1 cellular context compared by ENCODE assay signal in the genomic region with DNA sequence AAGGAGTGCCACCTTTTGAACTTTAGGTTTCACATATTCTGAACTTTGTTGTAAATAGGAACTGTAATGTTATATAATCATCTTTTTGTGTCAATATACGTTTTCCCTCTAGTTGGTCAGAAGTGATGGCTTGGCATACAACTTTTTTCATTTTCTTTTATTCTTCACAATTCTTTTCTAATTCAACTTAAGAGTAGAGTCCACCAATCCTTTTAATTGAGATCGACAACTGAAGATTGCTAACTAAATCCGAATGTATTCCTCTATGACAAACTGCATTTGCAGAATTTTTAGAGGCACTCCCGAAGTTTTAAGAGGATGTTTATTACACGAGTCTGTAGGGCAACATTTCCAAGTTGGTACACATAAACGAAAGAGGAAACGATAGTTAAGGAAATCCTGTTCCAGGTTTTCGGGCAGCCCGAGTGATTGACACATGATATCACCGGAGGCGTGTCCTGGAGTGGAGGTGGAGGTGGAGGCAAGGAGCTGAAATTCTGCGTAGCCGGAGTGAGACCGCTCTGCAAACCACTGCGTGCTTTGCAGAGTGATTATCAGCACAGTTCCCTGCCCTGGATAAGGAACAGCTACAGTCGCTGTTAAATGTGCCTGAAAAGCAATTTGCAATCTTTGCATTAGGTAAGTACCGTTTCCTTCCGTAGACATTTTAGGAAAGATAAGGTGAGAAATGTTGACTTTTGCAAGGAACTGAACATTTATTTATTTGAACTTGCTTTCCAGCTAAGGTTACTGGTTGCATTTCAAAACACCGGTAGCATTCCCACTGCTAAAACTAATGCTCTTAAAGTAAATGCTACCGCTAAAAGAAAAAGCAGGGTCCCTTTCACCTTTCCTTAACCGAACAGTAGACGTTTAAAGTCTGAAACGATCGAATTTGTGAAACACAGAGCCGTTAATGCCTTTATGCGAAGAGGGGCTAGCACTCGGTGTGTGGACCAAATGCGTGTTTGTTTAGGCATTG.
TF ChIP-seq lines count a peak whose summit lies in the region.

A gene with protein sequence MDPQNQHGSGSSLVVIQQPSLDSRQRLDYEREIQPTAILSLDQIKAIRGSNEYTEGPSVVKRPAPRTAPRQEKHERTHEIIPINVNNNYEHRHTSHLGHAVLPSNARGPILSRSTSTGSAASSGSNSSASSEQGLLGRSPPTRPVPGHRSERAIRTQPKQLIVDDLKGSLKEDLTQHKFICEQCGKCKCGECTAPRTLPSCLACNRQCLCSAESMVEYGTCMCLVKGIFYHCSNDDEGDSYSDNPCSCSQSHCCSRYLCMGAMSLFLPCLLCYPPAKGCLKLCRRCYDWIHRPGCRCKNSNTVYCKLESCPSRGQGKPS (plus strand): TSS at position 502 of the 982 bp plus-strand sequence. CDS start 4,797 bp downstream, outside the sequence.

TF ChIP-seq in HepG2, 621 proteins besides CTCF, POLR2A, EP300 and RAD21 (continued from another document and continues in another):
- TF ChIP-seq, protein P1, sequence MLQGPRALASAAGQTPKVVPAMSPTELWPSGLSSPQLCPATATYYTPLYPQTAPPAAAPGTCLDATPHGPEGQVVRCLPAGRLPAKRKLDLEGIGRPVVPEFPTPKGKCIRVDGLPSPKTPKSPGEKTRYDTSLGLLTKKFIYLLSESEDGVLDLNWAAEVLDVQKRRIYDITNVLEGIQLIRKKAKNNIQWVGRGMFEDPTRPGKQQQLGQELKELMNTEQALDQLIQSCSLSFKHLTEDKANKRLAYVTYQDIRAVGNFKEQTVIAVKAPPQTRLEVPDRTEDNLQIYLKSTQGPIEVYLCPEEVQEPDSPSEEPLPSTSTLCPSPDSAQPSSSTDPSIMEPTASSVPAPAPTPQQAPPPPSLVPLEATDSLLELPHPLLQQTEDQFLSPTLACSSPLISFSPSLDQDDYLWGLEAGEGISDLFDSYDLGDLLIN (CRISPR knock-in tag; IDR thresholded peaks at IDR 0.05; ENCODE audit: borderline replicate concordance), result 0 out of 2 replicates have a peak, but pooled peaks have one; percentile 83
- TF ChIP-seq MTA1 (CRISPR knock-in tag; IDR thresholded peaks at IDR 0.05; ENCODE audit: borderline replicate concordance), result no peak
- TF ChIP-seq YEATS4 (CRISPR knock-in tag; IDR thresholded peaks at IDR 0.05; ENCODE audit: borderline replicate concordance), result no peak; the same call in 1 of the 2 replicates
- 0 out of 2 replicates have a peak, but pooled peaks have one; percentile 40 for TF ChIP-seq ATF7 (IDR thresholded peaks at IDR 0.05)
- TF ChIP-seq ATF7 (CRISPR knock-in tag; IDR thresholded peaks at IDR 0.05), result no peak; the same call in 1 of the 2 replicates
- peak; percentile 87 for TF ChIP-seq ZNF331 (CRISPR knock-in tag; IDR thresholded peaks at IDR 0.05)
- no peak for TF ChIP-seq ARNTL (CRISPR knock-in tag; IDR thresholded peaks at IDR 0.05)
- no peak for TF ChIP-seq ZNF569 (CRISPR knock-in tag; IDR thresholded peaks at IDR 0.05; ENCODE audit: borderline replicate concordance)
- no peak for TF ChIP-seq ZNF282 (IDR thresholded peaks at IDR 0.05; ENCODE audit: partially characterized antibody)
- TF ChIP-seq ZNF75D (CRISPR knock-in tag; IDR thresholded peaks at IDR 0.05; ENCODE audit: borderline replicate concordance), result no peak
- TF ChIP-seq TBL1XR1 (IDR thresholded peaks at IDR 0.05; ENCODE audit: borderline replicate concordance, low read length, partially characterized antibody), result no peak
- TF ChIP-seq ZFP82 (CRISPR knock-in tag; IDR thresholded peaks at IDR 0.05; ENCODE audit: borderline replicate concordance), result no peak
- TF ChIP-seq REXO4 (CRISPR knock-in tag; IDR thresholded peaks at IDR 0.05; ENCODE audit: borderline replicate concordance), result no peak
- TF ChIP-seq, protein P2, sequence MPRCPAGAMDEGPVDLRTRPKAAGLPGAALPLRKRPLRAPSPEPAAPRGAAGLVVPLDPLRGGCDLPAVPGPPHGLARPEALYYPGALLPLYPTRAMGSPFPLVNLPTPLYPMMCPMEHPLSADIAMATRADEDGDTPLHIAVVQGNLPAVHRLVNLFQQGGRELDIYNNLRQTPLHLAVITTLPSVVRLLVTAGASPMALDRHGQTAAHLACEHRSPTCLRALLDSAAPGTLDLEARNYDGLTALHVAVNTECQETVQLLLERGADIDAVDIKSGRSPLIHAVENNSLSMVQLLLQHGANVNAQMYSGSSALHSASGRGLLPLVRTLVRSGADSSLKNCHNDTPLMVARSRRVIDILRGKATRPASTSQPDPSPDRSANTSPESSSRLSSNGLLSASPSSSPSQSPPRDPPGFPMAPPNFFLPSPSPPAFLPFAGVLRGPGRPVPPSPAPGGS (CRISPR knock-in tag; IDR thresholded peaks at IDR 0.05), result no peak
- TF ChIP-seq, protein P3, sequence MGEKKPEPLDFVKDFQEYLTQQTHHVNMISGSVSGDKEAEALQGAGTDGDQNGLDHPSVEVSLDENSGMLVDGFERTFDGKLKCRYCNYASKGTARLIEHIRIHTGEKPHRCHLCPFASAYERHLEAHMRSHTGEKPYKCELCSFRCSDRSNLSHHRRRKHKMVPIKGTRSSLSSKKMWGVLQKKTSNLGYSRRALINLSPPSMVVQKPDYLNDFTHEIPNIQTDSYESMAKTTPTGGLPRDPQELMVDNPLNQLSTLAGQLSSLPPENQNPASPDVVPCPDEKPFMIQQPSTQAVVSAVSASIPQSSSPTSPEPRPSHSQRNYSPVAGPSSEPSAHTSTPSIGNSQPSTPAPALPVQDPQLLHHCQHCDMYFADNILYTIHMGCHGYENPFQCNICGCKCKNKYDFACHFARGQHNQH (CRISPR knock-in tag; IDR thresholded peaks at IDR 0.05), result peak; percentile 79
- TF ChIP-seq, protein P4, sequence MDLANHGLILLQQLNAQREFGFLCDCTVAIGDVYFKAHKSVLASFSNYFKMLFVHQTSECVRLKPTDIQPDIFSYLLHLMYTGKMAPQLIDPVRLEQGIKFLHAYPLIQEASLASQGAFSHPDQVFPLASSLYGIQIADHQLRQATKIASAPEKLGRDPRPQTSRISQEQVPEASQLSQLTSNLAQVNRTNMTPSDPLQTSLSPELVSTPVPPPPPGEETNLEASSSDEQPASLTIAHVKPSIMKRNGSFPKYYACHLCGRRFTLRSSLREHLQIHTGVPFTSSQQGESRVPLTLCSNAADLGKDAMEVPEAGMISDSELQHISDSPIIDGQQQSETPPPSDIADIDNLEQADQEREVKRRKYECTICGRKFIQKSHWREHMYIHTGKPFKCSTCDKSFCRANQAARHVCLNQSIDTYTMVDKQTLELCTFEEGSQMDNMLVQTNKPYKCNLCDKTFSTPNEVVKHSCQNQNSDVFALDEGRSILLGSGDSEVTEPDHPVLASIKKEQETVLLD (CRISPR knock-in tag; IDR thresholded peaks at IDR 0.05; ENCODE audit: low read depth), result no peak
- TF ChIP-seq RBFOX2 (IDR thresholded peaks at IDR 0.05; ENCODE audit: low read depth, low read length), result no peak
- TF ChIP-seq ZNF660 (CRISPR knock-in tag; IDR thresholded peaks at IDR 0.05; ENCODE audit: borderline replicate concordance, low read depth), result no peak
- peak; percentile 35; the same call in 1 of the 2 replicates for TF ChIP-seq NCOA2 (CRISPR knock-in tag; IDR thresholded peaks at IDR 0.05)
- peak; percentile 75 for TF ChIP-seq FOXO1 (CRISPR knock-in tag; IDR thresholded peaks at IDR 0.05)
- TF ChIP-seq FIP1L1 (IDR thresholded peaks at IDR 0.05; ENCODE audit: borderline replicate concordance, insufficient read depth, low read depth, low read length), result no peak
- no peak for TF ChIP-seq EED (CRISPR knock-in tag; IDR thresholded peaks at IDR 0.05)
- TF ChIP-seq FOSL1 (CRISPR knock-in tag; IDR thresholded peaks at IDR 0.05; ENCODE audit: borderline replicate concordance), result no peak
- no peak; the same call in 1 of the 2 replicates for TF ChIP-seq CREB1 (IDR thresholded peaks at IDR 0.05)
- peak; percentile 76 for TF ChIP-seq CREB1 (CRISPR knock-in tag; IDR thresholded peaks at IDR 0.05)
- peak; percentile 27; the same call in 1 of the 2 replicates for TF ChIP-seq MLLT10 (CRISPR knock-in tag; IDR thresholded peaks at IDR 0.05)
- TF ChIP-seq, protein P5, sequence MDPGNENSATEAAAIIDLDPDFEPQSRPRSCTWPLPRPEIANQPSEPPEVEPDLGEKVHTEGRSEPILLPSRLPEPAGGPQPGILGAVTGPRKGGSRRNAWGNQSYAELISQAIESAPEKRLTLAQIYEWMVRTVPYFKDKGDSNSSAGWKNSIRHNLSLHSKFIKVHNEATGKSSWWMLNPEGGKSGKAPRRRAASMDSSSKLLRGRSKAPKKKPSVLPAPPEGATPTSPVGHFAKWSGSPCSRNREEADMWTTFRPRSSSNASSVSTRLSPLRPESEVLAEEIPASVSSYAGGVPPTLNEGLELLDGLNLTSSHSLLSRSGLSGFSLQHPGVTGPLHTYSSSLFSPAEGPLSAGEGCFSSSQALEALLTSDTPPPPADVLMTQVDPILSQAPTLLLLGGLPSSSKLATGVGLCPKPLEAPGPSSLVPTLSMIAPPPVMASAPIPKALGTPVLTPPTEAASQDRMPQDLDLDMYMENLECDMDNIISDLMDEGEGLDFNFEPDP (CRISPR knock-in tag; conservative IDR thresholded peaks at IDR 0.05), result no peak
- TF ChIP-seq, protein P6, sequence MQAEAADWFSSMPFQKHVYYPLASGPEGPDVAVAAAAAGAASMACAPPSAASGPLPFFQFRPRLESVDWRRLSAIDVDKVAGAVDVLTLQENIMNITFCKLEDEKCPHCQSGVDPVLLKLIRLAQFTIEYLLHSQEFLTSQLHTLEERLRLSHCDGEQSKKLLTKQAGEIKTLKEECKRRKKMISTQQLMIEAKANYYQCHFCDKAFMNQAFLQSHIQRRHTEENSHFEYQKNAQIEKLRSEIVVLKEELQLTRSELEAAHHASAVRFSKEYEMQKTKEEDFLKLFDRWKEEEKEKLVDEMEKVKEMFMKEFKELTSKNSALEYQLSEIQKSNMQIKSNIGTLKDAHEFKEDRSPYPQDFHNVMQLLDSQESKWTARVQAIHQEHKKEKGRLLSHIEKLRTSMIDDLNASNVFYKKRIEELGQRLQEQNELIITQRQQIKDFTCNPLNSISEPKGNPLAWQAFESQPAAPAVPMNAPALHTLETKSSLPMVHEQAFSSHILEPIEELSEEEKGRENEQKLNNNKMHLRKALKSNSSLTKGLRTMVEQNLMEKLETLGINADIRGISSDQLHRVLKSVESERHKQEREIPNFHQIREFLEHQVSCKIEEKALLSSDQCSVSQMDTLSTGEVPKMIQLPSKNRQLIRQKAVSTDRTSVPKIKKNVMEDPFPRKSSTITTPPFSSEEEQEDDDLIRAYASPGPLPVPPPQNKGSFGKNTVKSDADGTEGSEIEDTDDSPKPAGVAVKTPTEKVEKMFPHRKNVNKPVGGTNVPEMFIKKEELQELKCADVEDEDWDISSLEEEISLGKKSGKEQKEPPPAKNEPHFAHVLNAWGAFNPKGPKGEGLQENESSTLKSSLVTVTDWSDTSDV (CRISPR knock-in tag; IDR thresholded peaks at IDR 0.05), result no peak
- TF ChIP-seq, protein P7, sequence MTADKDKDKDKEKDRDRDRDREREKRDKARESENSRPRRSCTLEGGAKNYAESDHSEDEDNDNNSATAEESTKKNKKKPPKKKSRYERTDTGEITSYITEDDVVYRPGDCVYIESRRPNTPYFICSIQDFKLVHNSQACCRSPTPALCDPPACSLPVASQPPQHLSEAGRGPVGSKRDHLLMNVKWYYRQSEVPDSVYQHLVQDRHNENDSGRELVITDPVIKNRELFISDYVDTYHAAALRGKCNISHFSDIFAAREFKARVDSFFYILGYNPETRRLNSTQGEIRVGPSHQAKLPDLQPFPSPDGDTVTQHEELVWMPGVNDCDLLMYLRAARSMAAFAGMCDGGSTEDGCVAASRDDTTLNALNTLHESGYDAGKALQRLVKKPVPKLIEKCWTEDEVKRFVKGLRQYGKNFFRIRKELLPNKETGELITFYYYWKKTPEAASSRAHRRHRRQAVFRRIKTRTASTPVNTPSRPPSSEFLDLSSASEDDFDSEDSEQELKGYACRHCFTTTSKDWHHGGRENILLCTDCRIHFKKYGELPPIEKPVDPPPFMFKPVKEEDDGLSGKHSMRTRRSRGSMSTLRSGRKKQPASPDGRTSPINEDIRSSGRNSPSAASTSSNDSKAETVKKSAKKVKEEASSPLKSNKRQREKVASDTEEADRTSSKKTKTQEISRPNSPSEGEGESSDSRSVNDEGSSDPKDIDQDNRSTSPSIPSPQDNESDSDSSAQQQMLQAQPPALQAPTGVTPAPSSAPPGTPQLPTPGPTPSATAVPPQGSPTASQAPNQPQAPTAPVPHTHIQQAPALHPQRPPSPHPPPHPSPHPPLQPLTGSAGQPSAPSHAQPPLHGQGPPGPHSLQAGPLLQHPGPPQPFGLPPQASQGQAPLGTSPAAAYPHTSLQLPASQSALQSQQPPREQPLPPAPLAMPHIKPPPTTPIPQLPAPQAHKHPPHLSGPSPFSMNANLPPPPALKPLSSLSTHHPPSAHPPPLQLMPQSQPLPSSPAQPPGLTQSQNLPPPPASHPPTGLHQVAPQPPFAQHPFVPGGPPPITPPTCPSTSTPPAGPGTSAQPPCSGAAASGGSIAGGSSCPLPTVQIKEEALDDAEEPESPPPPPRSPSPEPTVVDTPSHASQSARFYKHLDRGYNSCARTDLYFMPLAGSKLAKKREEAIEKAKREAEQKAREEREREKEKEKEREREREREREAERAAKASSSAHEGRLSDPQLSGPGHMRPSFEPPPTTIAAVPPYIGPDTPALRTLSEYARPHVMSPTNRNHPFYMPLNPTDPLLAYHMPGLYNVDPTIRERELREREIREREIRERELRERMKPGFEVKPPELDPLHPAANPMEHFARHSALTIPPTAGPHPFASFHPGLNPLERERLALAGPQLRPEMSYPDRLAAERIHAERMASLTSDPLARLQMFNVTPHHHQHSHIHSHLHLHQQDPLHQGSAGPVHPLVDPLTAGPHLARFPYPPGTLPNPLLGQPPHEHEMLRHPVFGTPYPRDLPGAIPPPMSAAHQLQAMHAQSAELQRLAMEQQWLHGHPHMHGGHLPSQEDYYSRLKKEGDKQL (CRISPR knock-in tag; IDR thresholded peaks at IDR 0.05; ENCODE audit: low read depth), result peak; percentile 35; the same call in 1 of the 2 replicates
- TF ChIP-seq ZNF260 (CRISPR knock-in tag; IDR thresholded peaks at IDR 0.05; ENCODE audit: borderline replicate concordance, low read depth), result no peak
- TF ChIP-seq, protein P8, sequence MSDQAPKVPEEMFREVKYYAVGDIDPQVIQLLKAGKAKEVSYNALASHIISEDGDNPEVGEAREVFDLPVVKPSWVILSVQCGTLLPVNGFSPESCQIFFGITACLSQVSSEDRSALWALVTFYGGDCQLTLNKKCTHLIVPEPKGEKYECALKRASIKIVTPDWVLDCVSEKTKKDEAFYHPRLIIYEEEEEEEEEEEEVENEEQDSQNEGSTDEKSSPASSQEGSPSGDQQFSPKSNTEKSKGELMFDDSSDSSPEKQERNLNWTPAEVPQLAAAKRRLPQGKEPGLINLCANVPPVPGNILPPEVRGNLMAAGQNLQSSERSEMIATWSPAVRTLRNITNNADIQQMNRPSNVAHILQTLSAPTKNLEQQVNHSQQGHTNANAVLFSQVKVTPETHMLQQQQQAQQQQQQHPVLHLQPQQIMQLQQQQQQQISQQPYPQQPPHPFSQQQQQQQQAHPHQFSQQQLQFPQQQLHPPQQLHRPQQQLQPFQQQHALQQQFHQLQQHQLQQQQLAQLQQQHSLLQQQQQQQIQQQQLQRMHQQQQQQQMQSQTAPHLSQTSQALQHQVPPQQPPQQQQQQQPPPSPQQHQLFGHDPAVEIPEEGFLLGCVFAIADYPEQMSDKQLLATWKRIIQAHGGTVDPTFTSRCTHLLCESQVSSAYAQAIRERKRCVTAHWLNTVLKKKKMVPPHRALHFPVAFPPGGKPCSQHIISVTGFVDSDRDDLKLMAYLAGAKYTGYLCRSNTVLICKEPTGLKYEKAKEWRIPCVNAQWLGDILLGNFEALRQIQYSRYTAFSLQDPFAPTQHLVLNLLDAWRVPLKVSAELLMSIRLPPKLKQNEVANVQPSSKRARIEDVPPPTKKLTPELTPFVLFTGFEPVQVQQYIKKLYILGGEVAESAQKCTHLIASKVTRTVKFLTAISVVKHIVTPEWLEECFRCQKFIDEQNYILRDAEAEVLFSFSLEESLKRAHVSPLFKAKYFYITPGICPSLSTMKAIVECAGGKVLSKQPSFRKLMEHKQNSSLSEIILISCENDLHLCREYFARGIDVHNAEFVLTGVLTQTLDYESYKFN (CRISPR knock-in tag; conservative IDR thresholded peaks at IDR 0.05), result 0 out of 2 replicates have a peak, but pooled peaks have one; percentile 10
- TF ChIP-seq RFXANK (CRISPR knock-in tag; IDR thresholded peaks at IDR 0.05), result 0 out of 2 replicates have a peak, but pooled peaks have one; percentile 68
- TF ChIP-seq HMG20A (CRISPR knock-in tag; IDR thresholded peaks at IDR 0.05; ENCODE audit: borderline replicate concordance), result peak; percentile 61; the same call in 1 of the 2 replicates
